ENCODE assay signal across 3 cellular contexts in genomic region chr18:74315464-74316256, GRCh38.
TF ChIP-seq lines count a peak whose summit lies in the region.

Gene C18orf63, plus strand, starts transcription at chr18:74315839. Its CDS starts 2,027 bp downstream, at chr18:74317866.

TF ChIP-seq in SK-N-SH, 30 proteins besides CTCF, POLR2A, EP300 and RAD21 (continues in another document):
- TF ChIP-seq JUND (IDR thresholded peaks at IDR 0.05) = no peak
- no peak for TF ChIP-seq RCOR1 (IDR thresholded peaks at IDR 0.05; ENCODE audit: low read length)
- TF ChIP-seq ZBTB33 (IDR thresholded peaks at IDR 0.05; ENCODE audit: borderline replicate concordance, low read depth) = no peak
- no peak for TF ChIP-seq GABPA (IDR thresholded peaks at IDR 0.05; ENCODE audit: low read depth)
- no peak for TF ChIP-seq MEF2A (IDR thresholded peaks at IDR 0.05; ENCODE audit: borderline replicate concordance, low read depth)
- no peak for TF ChIP-seq TAF1 (IDR thresholded peaks at IDR 0.05; ENCODE audit: borderline replicate concordance, low read depth, low read length)
- TF ChIP-seq YY1 (IDR thresholded peaks at IDR 0.05; ENCODE audit: low read depth) = no peak
- TF ChIP-seq EZH2phosphoT487 (IDR thresholded peaks at IDR 0.05; ENCODE audit: borderline replicate concordance, low read depth) = no peak
- TF ChIP-seq POLR2AphosphoS5 (IDR thresholded peaks at IDR 0.05; ENCODE audit: low read depth, low read length) = no peak
- no peak for TF ChIP-seq GATA2 (CRISPR knock-in tag; IDR thresholded peaks at IDR 0.05)
- no peak for TF ChIP-seq IRF3 (IDR thresholded peaks at IDR 0.05; ENCODE audit: low read depth, low read length)
- no peak for TF ChIP-seq TCF12 (IDR thresholded peaks at IDR 0.05)
- TF ChIP-seq USF1 (IDR thresholded peaks at IDR 0.05; ENCODE audit: borderline replicate concordance, low read depth) = no peak
- TF ChIP-seq NRF1 (IDR thresholded peaks at IDR 0.05; ENCODE audit: low read depth, low read length) = no peak
- no peak for TF ChIP-seq NFIC (IDR thresholded peaks at IDR 0.05; ENCODE audit: borderline replicate concordance)
- TF ChIP-seq RFX5 (IDR thresholded peaks at IDR 0.05; ENCODE audit: low read length) = no peak
- TF ChIP-seq PBX3 (IDR thresholded peaks at IDR 0.05) = no peak
- TF ChIP-seq FOXM1 (IDR thresholded peaks at IDR 0.05; ENCODE audit: low read depth) = no peak
- no peak for TF ChIP-seq MAX (IDR thresholded peaks at IDR 0.05; ENCODE audit: low read depth)

TF ChIP-seq in SK-N-SH treated with all-trans-retinoic acid at 6 μM for 48 hours, 23 proteins besides CTCF, POLR2A, EP300 and RAD21:
- TF ChIP-seq GLIS3 (CRISPR knock-in tag; IDR thresholded peaks at IDR 0.05) = no peak
- no peak for TF ChIP-seq ZNF70 (CRISPR knock-in tag; IDR thresholded peaks at IDR 0.05)
- TF ChIP-seq ZNF565 (CRISPR knock-in tag; conservative IDR thresholded peaks at IDR 0.05; ENCODE audit: low read depth) = no peak
- no peak for TF ChIP-seq RARB (CRISPR knock-in tag; IDR thresholded peaks at IDR 0.05)
- TF ChIP-seq ARNTL (CRISPR knock-in tag; IDR thresholded peaks at IDR 0.05; ENCODE audit: borderline replicate concordance, low read depth) = no peak
- TF ChIP-seq TOX (CRISPR knock-in tag; IDR thresholded peaks at IDR 0.05; ENCODE audit: borderline replicate concordance) = no peak
- TF ChIP-seq TSHZ2 (CRISPR knock-in tag; IDR thresholded peaks at IDR 0.05) = no peak
- no peak for TF ChIP-seq TCF4 (CRISPR knock-in tag; IDR thresholded peaks at IDR 0.05; ENCODE audit: borderline replicate concordance)
- TF ChIP-seq ZFP30 (CRISPR knock-in tag; IDR thresholded peaks at IDR 0.05) = no peak

TF ChIP-seq in HepG2, 621 proteins besides CTCF, POLR2A, EP300 and RAD21:
- TF ChIP-seq REPIN1 (CRISPR knock-in tag; IDR thresholded peaks at IDR 0.05; ENCODE audit: borderline replicate concordance, low read depth) = no peak
- peak; percentile 14; the same call in 1 of the 2 replicates for TF ChIP-seq ZNF687 (CRISPR knock-in tag; IDR thresholded peaks at IDR 0.05)
- TF ChIP-seq ZNF124 (CRISPR knock-in tag; IDR thresholded peaks at IDR 0.05) = no peak
TF ChIP-seq in HepG2: peak in this region for 1.
